In the genomic region with DNA sequence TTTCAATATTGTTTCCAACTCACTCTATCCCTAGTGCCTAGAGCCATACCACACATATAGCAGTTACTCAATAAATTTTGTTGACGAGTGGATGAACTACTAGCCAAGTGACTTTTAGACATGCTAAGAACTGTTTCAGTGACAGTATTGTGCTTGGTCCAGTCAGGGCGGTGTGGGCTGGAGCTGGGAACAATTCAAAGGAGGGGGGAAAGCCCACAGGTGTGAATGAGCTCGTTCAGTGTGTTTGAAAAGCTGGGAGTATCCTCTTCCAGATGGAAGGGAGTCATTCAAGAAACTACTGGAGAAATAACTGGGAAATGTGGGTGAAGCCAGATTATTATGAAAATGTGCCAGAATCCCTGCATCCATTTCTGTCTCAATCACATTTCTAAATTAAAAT, we compare ENCODE assay signal across 2 cellular contexts.
TF ChIP-seq lines count a peak whose summit lies in the region.

No MANE protein-coding gene starts in this region.

TF ChIP-seq in IMR-90, 13 proteins besides CTCF, POLR2A, EP300 and RAD21:
- no peak for TF ChIP-seq BHLHE40 (IDR thresholded peaks at IDR 0.05; ENCODE audit: low read depth, low read length)
- no peak for TF ChIP-seq RFX5 (IDR thresholded peaks at IDR 0.05; ENCODE audit: low read depth, low read length)

TF ChIP-seq in H1, 55 proteins besides CTCF, POLR2A, EP300 and RAD21:
- TF ChIP-seq RXRA (IDR thresholded peaks at IDR 0.05; ENCODE audit: insufficient read depth, low read depth, low read length) (no peak), E2F6 (IDR thresholded peaks at IDR 0.05) (peak; percentile 57), PHF8 (conservative IDR thresholded peaks at IDR 0.05; ENCODE audit: low read depth, low read length) (no peak), GABPA (IDR thresholded peaks at IDR 0.05; ENCODE audit: borderline replicate concordance, insufficient read depth, low read length) (no peak), GTF2F1 (IDR thresholded peaks at IDR 0.05; ENCODE audit: borderline replicate concordance, low read depth, low read length) (no peak)
